In genomic region chr11:23353611-23354010, GRCh38 we compare ENCODE assay signal across 22 cellular contexts.
"Had no signal": no experiment of that assay in that cellular context is flagged by ENCODE, and none has a peak within 500 bp of the region (broad histone marks: within the 10 kb centered on the region; RNA-seq: fewer than 3 reads in every experiment).

No MANE protein-coding gene starts in this region.

- H2AFZ ChIP-seq: hepatocyte had no signal

- H3K36me3 ChIP-seq: colonic mucosa, esophagus squamous epithelium, gastroesophageal sphincter, heart left ventricle, left lung, lower lobe of right lung had no signal

- H3K4me2 ChIP-seq: hepatocyte had no signal

- H3K9me3 ChIP-seq: colonic mucosa, esophagus squamous epithelium, gastroesophageal sphincter, lower lobe of right lung had no signal

- ATAC-seq: effector memory CD8-positive, alpha-beta T cell; esophagus mucosa; foreskin keratinocyte; gastroesophageal sphincter; heart left ventricle; left cardiac atrium; left lung; left ventricle myocardium superior; lower lobe of right lung; naive thymus-derived CD4-positive, alpha-beta T cell had no signal

- H3K4me3 ChIP-seq: colonic mucosa, esophagus squamous epithelium, gastroesophageal sphincter, heart left ventricle, hepatocyte, left lung, lower lobe of right lung had no signal

- H3K4me1 ChIP-seq: colonic mucosa, esophagus squamous epithelium, foreskin keratinocyte, gastroesophageal sphincter, heart left ventricle, left lung, lower lobe of right lung had no signal

- H3K27me3 ChIP-seq: colonic mucosa, esophagus squamous epithelium, foreskin keratinocyte, gastroesophageal sphincter, heart left ventricle, hepatocyte, left lung had no signal

- H3K27ac ChIP-seq: colonic mucosa, epithelial cell of prostate, esophagus squamous epithelium, foreskin keratinocyte, gastroesophageal sphincter, heart left ventricle, hepatocyte, left lung, lower lobe of right lung had no signal

- DNase-seq: colonic mucosa; cortex of kidney; effector CD8-positive, alpha-beta T cell; effector memory CD8-positive, alpha-beta T cell; endodermal cell; erythroblast; esophagus squamous epithelium; foreskin keratinocyte; heart left ventricle; hypothalamus; immature natural killer cell; left cardiac atrium; left lung; left ventricle myocardium superior; lower lobe of right lung; mesenchymal stem cell; midbrain; naive thymus-derived CD4-positive, alpha-beta T cell had no signal
